1 cellular context compared by ENCODE assay signal in the genomic region with DNA sequence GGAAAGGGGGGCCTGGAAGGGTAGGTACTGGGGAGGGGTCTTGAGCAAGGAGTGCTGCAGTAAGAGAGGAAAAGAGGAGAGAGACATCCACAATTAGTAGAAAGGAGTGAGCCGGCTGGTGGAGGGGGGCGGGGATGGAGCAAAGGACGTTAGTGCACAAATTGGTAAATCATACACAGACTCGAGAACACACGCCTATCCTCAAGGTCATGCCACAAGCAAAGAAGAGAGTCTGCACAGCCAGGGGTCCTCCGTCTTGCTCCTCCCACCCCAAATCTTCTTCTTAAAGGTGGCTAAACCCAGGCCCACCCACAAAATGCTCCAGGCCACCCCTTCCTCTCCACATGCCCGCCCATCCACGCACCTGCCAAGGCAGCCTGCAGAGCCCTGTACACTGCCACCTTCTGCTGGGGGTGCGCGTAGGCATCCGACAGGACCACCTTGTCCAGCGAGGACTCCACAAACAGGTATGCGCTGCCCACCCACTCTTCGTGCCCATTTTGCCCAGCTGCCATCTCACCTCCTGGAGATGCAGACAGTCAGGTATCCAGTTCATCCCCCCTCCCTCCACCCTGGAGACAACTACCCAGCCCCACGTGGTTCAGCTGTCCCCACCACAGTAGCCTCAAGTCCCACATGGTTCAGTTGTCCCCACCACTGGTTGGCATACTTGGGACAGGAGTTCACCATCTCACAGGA.
TF ChIP-seq lines count a peak whose summit lies in the region.

No MANE protein-coding gene starts in this region.

TF ChIP-seq in neural cell, 6 proteins besides CTCF, POLR2A, EP300 and RAD21:
- TF ChIP-seq EZH2 (IDR thresholded peaks at IDR 0.05; ENCODE audit: borderline replicate concordance, insufficient read depth, low read length, poor library complexity, severe bottlenecking), result no peak
- TF ChIP-seq MXI1 (conservative IDR thresholded peaks at IDR 0.05; ENCODE audit: poor library complexity, severe bottlenecking), result no peak
- TF ChIP-seq POLR2AphosphoS5 (IDR thresholded peaks at IDR 0.05), result no peak
- no peak for TF ChIP-seq TAF1 (IDR thresholded peaks at IDR 0.05; ENCODE audit: low read depth)
- TF ChIP-seq, protein P1, sequence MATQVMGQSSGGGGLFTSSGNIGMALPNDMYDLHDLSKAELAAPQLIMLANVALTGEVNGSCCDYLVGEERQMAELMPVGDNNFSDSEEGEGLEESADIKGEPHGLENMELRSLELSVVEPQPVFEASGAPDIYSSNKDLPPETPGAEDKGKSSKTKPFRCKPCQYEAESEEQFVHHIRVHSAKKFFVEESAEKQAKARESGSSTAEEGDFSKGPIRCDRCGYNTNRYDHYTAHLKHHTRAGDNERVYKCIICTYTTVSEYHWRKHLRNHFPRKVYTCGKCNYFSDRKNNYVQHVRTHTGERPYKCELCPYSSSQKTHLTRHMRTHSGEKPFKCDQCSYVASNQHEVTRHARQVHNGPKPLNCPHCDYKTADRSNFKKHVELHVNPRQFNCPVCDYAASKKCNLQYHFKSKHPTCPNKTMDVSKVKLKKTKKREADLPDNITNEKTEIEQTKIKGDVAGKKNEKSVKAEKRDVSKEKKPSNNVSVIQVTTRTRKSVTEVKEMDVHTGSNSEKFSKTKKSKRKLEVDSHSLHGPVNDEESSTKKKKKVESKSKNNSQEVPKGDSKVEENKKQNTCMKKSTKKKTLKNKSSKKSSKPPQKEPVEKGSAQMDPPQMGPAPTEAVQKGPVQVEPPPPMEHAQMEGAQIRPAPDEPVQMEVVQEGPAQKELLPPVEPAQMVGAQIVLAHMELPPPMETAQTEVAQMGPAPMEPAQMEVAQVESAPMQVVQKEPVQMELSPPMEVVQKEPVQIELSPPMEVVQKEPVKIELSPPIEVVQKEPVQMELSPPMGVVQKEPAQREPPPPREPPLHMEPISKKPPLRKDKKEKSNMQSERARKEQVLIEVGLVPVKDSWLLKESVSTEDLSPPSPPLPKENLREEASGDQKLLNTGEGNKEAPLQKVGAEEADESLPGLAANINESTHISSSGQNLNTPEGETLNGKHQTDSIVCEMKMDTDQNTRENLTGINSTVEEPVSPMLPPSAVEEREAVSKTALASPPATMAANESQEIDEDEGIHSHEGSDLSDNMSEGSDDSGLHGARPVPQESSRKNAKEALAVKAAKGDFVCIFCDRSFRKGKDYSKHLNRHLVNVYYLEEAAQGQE (IDR thresholded peaks at IDR 0.05; ENCODE audit: borderline replicate concordance), result no peak
